12 cellular contexts compared by ENCODE assay signal in genomic region chrX:22109442-22109841, GRCh38.
DNase-seq lines count a peak whose midpoint lies in the region; ATAC-seq and TF ChIP-seq lines count a peak whose summit lies in the region.
"Had no signal": no experiment of that assay in that cellular context is flagged by ENCODE, and none has a peak within 500 bp of the region (broad histone marks: within the 10 kb centered on the region; RNA-seq: fewer than 3 reads in every experiment).

No MANE protein-coding gene starts in this region.

- CTCF ChIA-PET in mammary epithelial cell (lab: Charles Lee; ENCODE audit: low non-redundant PET), result no interaction called here

- peak overlapping the region; percentile 34 for H3K27ac ChIP-seq in mammary epithelial cell (ENCODE audit: insufficient read depth, low read depth, low read length)
- no peak overlapping the region for H3K27ac ChIP-seq in breast epithelium
- H3K27ac ChIP-seq in RWPE2 (ENCODE audit: poor library complexity, severe bottlenecking), result no peak overlapping the region
- H3K27ac ChIP-seq in dorsolateral prefrontal cortex, result no peak overlapping the region
- H3K27ac ChIP-seq: prostate gland had no signal

- no peaks in the 10 kb centered on the region for H3K36me3 ChIP-seq in mammary epithelial cell (ENCODE audit: insufficient read depth, low read length)
- no peaks in the 10 kb centered on the region for H3K36me3 ChIP-seq in breast epithelium
- no peaks in the 10 kb centered on the region for H3K36me3 ChIP-seq in RWPE2 (ENCODE audit: low read depth)
- H3K36me3 ChIP-seq: prostate gland had no signal

- TF ChIP-seq CTCF in mammary epithelial cell (conservative IDR thresholded peaks at IDR 0.05 in 1 of 2, IDR thresholded peaks at IDR 0.05 in 1 of 2; ENCODE audit: extremely low read depth in 1 of 2, insufficient read depth in 1 of 2, low read depth in 1 of 2, low read length in 2 of 2), result no peak
- no peak for TF ChIP-seq CTCF in breast epithelium (IDR thresholded peaks at IDR 0.05)
- TF ChIP-seq CTCF in RWPE2 (IDR thresholded peaks at IDR 0.05; ENCODE audit: poor library complexity, severe bottlenecking), result no peak
- no peak for TF ChIP-seq CTCF in fibroblast of pulmonary artery (IDR thresholded peaks at IDR 0.05; ENCODE audit: low read length, missing control alignments)
- TF ChIP-seq CTCF in dorsolateral prefrontal cortex (IDR thresholded peaks at IDR 0.05 in 54 of 56, conservative IDR thresholded peaks at IDR 0.05 in 2 of 56; ENCODE audit: low read depth in 1 of 56, partially characterized antibody in 56 of 56), result no peak

- no peak for TF ChIP-seq POLR2A in breast epithelium (IDR thresholded peaks at IDR 0.05)

- no TSS peak for BruUV-seq in mammary epithelial cell (replicated peaks; lab: Mats Ljungman, UMichigan)

- H3K9ac ChIP-seq in mammary epithelial cell (ENCODE audit: insufficient read depth, low read length), result no peak overlapping the region

- H3K4me3 ChIP-seq in mammary epithelial cell (replicated peaks in 1 of 3; ENCODE audit: insufficient read depth in 1 of 3, low read depth in 2 of 3, low read length in 3 of 3), result no peak overlapping the region
- H3K4me3 ChIP-seq in breast epithelium, result no peak overlapping the region
- no peak overlapping the region for H3K4me3 ChIP-seq in RWPE2 (ENCODE audit: severe bottlenecking)
- H3K4me3 ChIP-seq in fibroblast of pulmonary artery (replicated peaks; ENCODE audit: low read depth, low read length), result no peak overlapping the region
- H3K4me3 ChIP-seq in dorsolateral prefrontal cortex, result no peak overlapping the region
- H3K4me3 ChIP-seq: prostate gland had no signal

- H3K4me1 ChIP-seq in mammary epithelial cell (ENCODE audit: insufficient read depth, low read length) (peaks cover 21% of the 10 kb centered on the region), breast epithelium (no peaks in the 10 kb centered on the region), RWPE2 (ENCODE audit: insufficient read depth, poor library complexity, severe bottlenecking) (no peaks in the 10 kb centered on the region)
- H3K4me1 ChIP-seq: prostate gland had no signal

- H4K20me1 ChIP-seq in mammary epithelial cell (ENCODE audit: insufficient read depth, low read length), result no peaks in the 10 kb centered on the region

- intact Hi-C loops in mammary epithelial cell (cut with micrococcal nuclease), result no loop called here
- intact Hi-C loops in breast epithelium (cut with DNase I; ENCODE audit: low total_unique reads), result no loop called here
- intact Hi-C loops in Right ventricle myocardium inferior (cut with DNase I), result no loop called here
- intact Hi-C loops in dorsolateral prefrontal cortex (cut with DNase I), result no loop called here

- dilution Hi-C loops in mammary epithelial cell (cut with HindIII; ENCODE audit: low sequenced_read_pairs), result no loop called here

- ATAC-seq in RWPE2 (ENCODE audit: low read depth) (peak; percentile 71; the same call in 2 of the 3 replicates), Right ventricle myocardium inferior (no peak), GM18502 (IDR thresholded peaks at IDR 0.05; ENCODE audit: poor library complexity, unreplicated experiment) (no peak)

- no peaks in the 10 kb centered on the region for H3K79me2 ChIP-seq in mammary epithelial cell (ENCODE audit: insufficient read depth, low read length)

- no peak overlapping the region for H2AFZ ChIP-seq in mammary epithelial cell (ENCODE audit: low read depth, low read length)

- H3K9me3 ChIP-seq in mammary epithelial cell (replicated peaks; ENCODE audit: insufficient read depth, low read length) (no peaks in the 10 kb centered on the region), breast epithelium (no peaks in the 10 kb centered on the region), RWPE2 (ENCODE audit: severe bottlenecking) (no peaks in the 10 kb centered on the region)
- H3K9me3 ChIP-seq: prostate gland had no signal

- 88% methylated on average over 1 of the region's 1 CpG for WGBS in mammary epithelial cell (ENCODE audit: low coverage, missing lambda C conversion rate)

- H3K27me3 ChIP-seq in mammary epithelial cell (ENCODE audit: insufficient read depth, low read length) (no peaks in the 10 kb centered on the region), breast epithelium (peaks cover 0 to 8% of the 10 kb centered on the region in 2 donors), RWPE2 (ENCODE audit: insufficient read depth, poor library complexity, severe bottlenecking) (no peaks in the 10 kb centered on the region), dorsolateral prefrontal cortex (peaks cover 0 to 67% (median 19%) of the 10 kb centered on the region in 45 donors)

- no peak overlapping the region for H3K4me2 ChIP-seq in mammary epithelial cell (ENCODE audit: insufficient read depth, low read depth, low read length)

- peak; percentile 54 for DNase-seq in mammary epithelial cell
- DNase-seq in breast epithelium (ENCODE audit: low spot score in 2 of 2), result no peak
- no peak for DNase-seq in RWPE2 (ENCODE audit: low spot score)
- DNase-seq in fibroblast of pulmonary artery (ENCODE audit: low read depth), result peak; percentile 10
- no peak for DNase-seq in Right ventricle myocardium inferior (ENCODE audit: missing footprints)
- no peak for DNase-seq in SKM-1 (lab: John Stamatoyannopoulos, UW; ENCODE audit: unreplicated experiment)
- no peak for DNase-seq in dorsolateral prefrontal cortex
- DNase-seq: activated B cell treated with CpG ODN at 0.5 μM for 24 hours, DMS 273 treated with DMSO at 0.1 percent for 48 hours, NCI-H2029 had no signal

- in situ Hi-C loops in mammary epithelial cell (cut with MboI; ENCODE audit: low sequenced_read_pairs in 2 of 2), result no loop called here

Comparison
In these comparisons a context has a peak if more than half of its experiments do, and no peak if none do; other contexts are left out.
1. DNase-seq: peak in mammary epithelial cell (single experiment) and fibroblast of pulmonary artery (single experiment); none in breast epithelium (0 of 2), RWPE2 (single experiment), Right ventricle myocardium inferior (single experiment), SKM-1 (single experiment) and dorsolateral prefrontal cortex (0 of 10).